ENCODE assay signal across 8 cellular contexts in the genomic region with DNA sequence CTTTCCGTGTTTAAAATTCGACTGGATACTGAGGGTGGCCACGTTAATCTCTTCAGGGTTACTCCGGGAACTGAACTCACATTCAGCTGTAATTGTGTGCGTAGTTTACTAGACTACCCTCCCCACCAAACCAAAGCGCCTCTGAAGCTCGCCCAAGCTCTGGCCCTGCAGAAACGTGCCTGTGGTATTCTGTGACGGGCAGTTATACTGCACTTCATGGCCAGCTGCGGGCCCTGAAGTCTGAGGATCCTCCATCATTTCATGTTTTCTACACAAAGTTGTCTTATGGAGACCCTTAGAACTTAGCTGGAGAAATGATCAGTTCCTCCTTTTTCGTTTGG. TPM values are rescaled to one million over a fixed set of nuclear protein-coding genes. Genes with fewer than 3 reads are reported as not detected.
DNase-seq lines count a peak whose midpoint lies in the region; ATAC-seq and TF ChIP-seq lines count a peak whose summit lies in the region.

No MANE protein-coding gene starts in this region.

- H3K27me3 ChIP-seq in trophoblast cell (ENCODE audit: insufficient read depth, low read length) = no peaks in the 10 kb centered on the region

- no peak for TF ChIP-seq CTCF in 22Rv1 (IDR thresholded peaks at IDR 0.05)

- H3K27ac ChIP-seq in 22Rv1 (peak overlapping the region; percentile 75), trophoblast cell (ENCODE audit: low read depth, low read length) (no peak overlapping the region), caudate nucleus (ENCODE audit: low read depth, low read length) (no peak overlapping the region)

- H3K4ac ChIP-seq in trophoblast cell (ENCODE audit: low read depth, low read length) = peak overlapping the region; percentile 9

- WGBS in trophoblast cell (ENCODE audit: extremely low coverage, insufficient coverage, insufficient read length) = no CpG with 5 or more reads among the region's 11 CpGs

- H2AK5ac ChIP-seq in trophoblast cell (ENCODE audit: low read length) = no peak overlapping the region

- peaks cover 3 to 4% of the 10 kb centered on the region in 2 experiments for H3K36me3 ChIP-seq in trophoblast cell (ENCODE audit: control insufficient read depth in 1 of 2, insufficient read depth in 2 of 2, low read length in 2 of 2)

- H2AFZ ChIP-seq in trophoblast cell (ENCODE audit: insufficient read depth, low read length, poor library complexity) = peak overlapping the region; percentile 93

- ATAC-seq in GM18909 (IDR thresholded peaks at IDR 0.05; ENCODE audit: poor library complexity, unreplicated experiment) (peak; percentile 8), esophagus mucosa (peak; percentile 37), HG02870 (IDR thresholded peaks at IDR 0.05; ENCODE audit: unreplicated experiment) (no peak)

- H3K9me3 ChIP-seq in trophoblast cell (ENCODE audit: insufficient read depth, low read depth, low read length) = peaks cover 10% of the 10 kb centered on the region

- peaks cover 6% of the 10 kb centered on the region for H3K79me2 ChIP-seq in trophoblast cell (ENCODE audit: control insufficient read depth, insufficient read depth, low read length, poor library complexity)

- no peak overlapping the region for H3K18ac ChIP-seq in trophoblast cell (ENCODE audit: low read length)

- H2BK12ac ChIP-seq in trophoblast cell (ENCODE audit: low read length) = no peak overlapping the region

- peak overlapping the region; percentile 89 for H3K9ac ChIP-seq in trophoblast cell (ENCODE audit: low read length)

- H4K91ac ChIP-seq in trophoblast cell (ENCODE audit: low read depth, low read length) = peak overlapping the region; percentile 40

- peak overlapping the region; percentile 79 for H4K8ac ChIP-seq in trophoblast cell (ENCODE audit: low read depth, low read length)

- peaks cover 2 to 4% of the 10 kb centered on the region in 2 experiments for H3K4me1 ChIP-seq in trophoblast cell (ENCODE audit: control insufficient read depth in 1 of 2, insufficient read depth in 2 of 2, low read length in 2 of 2)

- H2BK5ac ChIP-seq in trophoblast cell (ENCODE audit: low read depth, low read length, poor library complexity) = no peak overlapping the region

- H3K4me2 ChIP-seq in trophoblast cell (ENCODE audit: low read length) = peak overlapping the region; percentile 89

- H3K23ac ChIP-seq in trophoblast cell (ENCODE audit: low read length) = no peak overlapping the region

- peak; percentile 23 for DNase-seq in RPMI8226
- peak; percentile 2 to 35 for DNase-seq in trophoblast cell
- no peak for DNase-seq in activated CD8-positive, alpha-beta memory T cell treated with anti-CD3 and anti-CD28 coated beads, Interleukin-2, amount 50 U/mL, for 4 hours
- no peak for DNase-seq in caudate nucleus (lab: John Stamatoyannopoulos, UW)

- peak overlapping the region; percentile 10 for H4K12ac ChIP-seq in trophoblast cell (ENCODE audit: low read depth, low read length)

- H2BK120ac ChIP-seq in trophoblast cell (ENCODE audit: insufficient read depth, low read length, poor library complexity) = no peak overlapping the region

- peak overlapping the region; percentile 33 for H3K14ac ChIP-seq in trophoblast cell (ENCODE audit: low read length)

- H3K4me3 ChIP-seq in trophoblast cell (ENCODE audit: low read depth, low read length) = peak overlapping the region; percentile 97

- peaks cover 4% of the 10 kb centered on the region for H3K79me1 ChIP-seq in trophoblast cell (ENCODE audit: low read length)

RNA-seq across cellular contexts. Expression of gene ZNF26, which starts 0.7 kb away (rescaled TPM):
- total RNA-seq in esophagus mucosa = 4.7 TPM
- polyA plus RNA-seq in trophoblast cell (2013) = 2.7 TPM in 2 replicates

RNA-seq across cellular contexts. Expression of gene ZNF605, which starts 30.7 kb away (rescaled TPM):
- 5.3 TPM for total RNA-seq in esophagus mucosa
- polyA plus RNA-seq in trophoblast cell (2013) = 5.2 and 5.6 TPM in 2 replicates

RNA-seq across cellular contexts. Expression of gene ZNF84, which starts 50.5 kb away (rescaled TPM):
- total RNA-seq in esophagus mucosa = 5.5 TPM
- 15.5 and 16.0 TPM in 2 replicates for polyA plus RNA-seq in trophoblast cell (2013)

Comparison
In these comparisons a context has a peak if more than half of its experiments do, and no peak if none do; other contexts are left out.
1. DNase-seq: peak in RPMI8226 (single experiment) and trophoblast cell (2 of 2); none in activated CD8-positive, alpha-beta memory T cell treated with anti-CD3 and anti-CD28 coated beads, Interleukin-2, amount 50 U/mL, for 4 hours (single experiment) and caudate nucleus (0 of 61).